In genomic region chr3:71707600-71707999, GRCh38 we compare ENCODE assay signal across 15 cellular contexts.
"Had no signal": no experiment of that assay in that cellular context is flagged by ENCODE, and none has a peak within 500 bp of the region (broad histone marks: within the 10 kb centered on the region; RNA-seq: fewer than 3 reads in every experiment).

No MANE protein-coding gene starts in this region.

- H3K79me2 ChIP-seq: parathyroid adenoma had no signal

- H3K36me3 ChIP-seq: adrenal gland, uterus had no signal

- H3K9me3 ChIP-seq: adrenal gland, esophagus squamous epithelium, tibial artery, uterus had no signal

- H3K27me3 ChIP-seq: adrenal gland, esophagus squamous epithelium, foreskin keratinocyte, tibial artery, uterus had no signal

- ATAC-seq: foreskin keratinocyte; stimulated activated memory B cell treated with anti-CD40 and anti-IgM and Interleukin-4, amounts not matched to agents 10 μg/mL and 1 μg/mL and 100 μg/mL, for 72 hours had no signal

- H2AFZ ChIP-seq: parathyroid adenoma had no signal

- H3K27ac ChIP-seq: adrenal gland, esophagus squamous epithelium, foreskin keratinocyte, parathyroid adenoma, tibial artery, uterus had no signal

- H3K4me3 ChIP-seq: adrenal gland, esophagus squamous epithelium, lung, tibial artery, uterus had no signal

- DNase-seq: activated CD4-positive, alpha-beta T cell treated with anti-CD3 and anti-CD28 coated beads, Interleukin-2, amount 50 U/mL, for 4 hours; activated CD4-positive, CD25-positive, alpha-beta regulatory T cell treated with anti-CD3 and anti-CD28 coated beads, Interleukin-2, amount 50 U/mL, for 72 hours; activated CD8-positive, alpha-beta memory T cell treated with anti-CD3 and anti-CD28 coated beads, Interleukin-2, amount 50 U/mL, for 4 hours; activated naive CD4-positive, alpha-beta T cell treated with anti-CD3 and anti-CD28 coated beads for 36 hours; adrenal gland; cerebellar nuclear complex; esophagus squamous epithelium; foreskin keratinocyte; naive B cell; small intestine; tibial artery; uterus had no signal

- H3K9ac ChIP-seq: parathyroid adenoma had no signal

- H3K4me1 ChIP-seq: foreskin keratinocyte, uterus had no signal
